In genomic region chr17:18944646-18945045, GRCh38 we compare ENCODE assay signal across 21 cellular contexts. TPM values are rescaled to one million over a fixed set of nuclear protein-coding genes. Genes with fewer than 3 reads are reported as not detected.
A peak's percentile ranks its signal among the peaks of the same experiment; 100 is the strongest.
DNase-seq lines count a peak whose midpoint lies in the region; ATAC-seq, FAIRE-seq and TF ChIP-seq lines count a peak whose summit lies in the region.
"Had no signal": no experiment of that assay in that cellular context is flagged by ENCODE, and none has a peak within 500 bp of the region (broad histone marks: within the 10 kb centered on the region; RNA-seq: fewer than 3 reads in every experiment).

No MANE protein-coding gene starts in this region.

- H3K4me3 ChIP-seq in A549 (no peak overlapping the region), OCI-LY1 (ENCODE audit: low read depth, low read length, poor library complexity, severe bottlenecking) (no peak overlapping the region)
- H3K4me3 ChIP-seq: SJCRH30 had no signal

- no peaks in the 10 kb centered on the region for H3K9me3 Mint-ChIP-seq in memory B cell
- no peaks in the 10 kb centered on the region for H3K9me3 Mint-ChIP-seq in progenitor cell of endocrine pancreas (ENCODE audit: low read depth)
- H3K9me3 Mint-ChIP-seq: CD8-positive, alpha-beta memory T cell; HFFc6 had no signal

- H3F3A ChIP-seq in OCI-LY1 (ENCODE audit: insufficient read depth, low read length), result no peaks in the 10 kb centered on the region

- H3K36me3 ChIP-seq in OCI-LY1 (ENCODE audit: insufficient read depth, low read length), result no peaks in the 10 kb centered on the region
- H3K36me3 ChIP-seq: BE2C, SJCRH30 had no signal

- H3K27me3 Mint-ChIP-seq in memory B cell (peaks cover 29% of the 10 kb centered on the region), progenitor cell of endocrine pancreas (peaks cover 7% of the 10 kb centered on the region)

- H3K36me3 Mint-ChIP-seq in memory B cell (no peaks in the 10 kb centered on the region), progenitor cell of endocrine pancreas (ENCODE audit: insufficient read depth) (no peaks in the 10 kb centered on the region)

- ATAC-seq in A549, result no peak
- peak; percentile 94 for ATAC-seq in memory B cell (ENCODE audit: low read depth)
- no peak for ATAC-seq in GM18505 (IDR thresholded peaks at IDR 0.05; ENCODE audit: unreplicated experiment)

- WGBS in A549 (ENCODE audit: missing lambda C conversion rate), result 60% methylated on average over 5 of the region's 5 CpGs

- no peaks in the 10 kb centered on the region for H3K9me2 ChIP-seq in OCI-LY1 (ENCODE audit: low read depth, low read length)

- H3K79me2 ChIP-seq in OCI-LY1 (ENCODE audit: insufficient read depth, low read length), result no peaks in the 10 kb centered on the region

- TF ChIP-seq POLR2A in A549 (IDR thresholded peaks at IDR 0.05; ENCODE audit: low read length), result no peak
- TF ChIP-seq POLR2A in GM12892 (IDR thresholded peaks at IDR 0.05; ENCODE audit: low read depth, low read length), result no peak
- no peak for TF ChIP-seq POLR2A in GM18505 (IDR thresholded peaks at IDR 0.05; ENCODE audit: borderline replicate concordance, extremely low read depth, insufficient read depth, insufficient read length)

- DNase-seq in A549 (ENCODE audit: low read depth in 1 of 2, low spot score in 1 of 2) (no peak), GM12892 (ENCODE audit: insufficient read length) (no peak), memory B cell (ENCODE audit: low spot score in 2 of 2) (no peak), progenitor cell of endocrine pancreas (ENCODE audit: low spot score, unreplicated experiment) (no peak), ecto neural progenitor cell (ENCODE audit: low spot score) (no peak)
- DNase-seq in activated CD4-positive, CD25-positive, alpha-beta regulatory T cell (lab: John Stamatoyannopoulos, UW), result no peak
- DNase-seq: 8988T; BE2C; CD8-positive, alpha-beta memory T cell; H7; HFFc6; IMR-90; Kasumi-1; MM.1S; NCI-H1105; NCI-H1694; NCI-H510A treated with DMSO at 0.1 percent for 48 hours; SJCRH30 had no signal

- H3K9ac ChIP-seq in OCI-LY1 (ENCODE audit: low read length), result no peak overlapping the region; the same call in 1 of the 2 replicates

- TF ChIP-seq EP300 in A549 (IDR thresholded peaks at IDR 0.05), result no peak

- CTCF ChIA-PET in A549 (lab: Yijun Ruan, JAX), result interaction anchor here (0.7 to 4.7 kb wide), 4 partner anchors 8 to 16 kb away, joined by 3 to 26 read pairs (median 3); no protein-coding TSS in a partner anchor

- H3K27me3 ChIP-seq in OCI-LY1 (ENCODE audit: insufficient read depth, low read length), result no peaks in the 10 kb centered on the region
- H3K27me3 ChIP-seq: BE2C, SJCRH30 had no signal

- H3K27ac ChIP-seq in A549, result no peak overlapping the region
- peak overlapping the region; percentile 36 for H3K27ac ChIP-seq in OCI-LY1 (ENCODE audit: low read depth, low read length, poor library complexity, severe bottlenecking)
- H3K27ac ChIP-seq: SJCRH30 had no signal

- H3K4me2 ChIP-seq in A549, result no peak overlapping the region
- H3K4me2 ChIP-seq in OCI-LY1 (ENCODE audit: low read length), result peak overlapping the region; percentile 23; the same call in 1 of the 2 replicates

- H3K4me1 ChIP-seq in A549 (0 out of 3 replicates have a peak, but pooled peaks cover 2% of the 10 kb centered on the region), OCI-LY1 (ENCODE audit: insufficient read depth, low read length, severe bottlenecking) (peaks cover 16% of the 10 kb centered on the region)
- H3K4me1 ChIP-seq: BE2C, SJCRH30 had no signal

- POLR2A ChIA-PET in A549 (lab: Yijun Ruan, JAX), result interaction anchor here (0.6 kb wide), 1 partner anchor 75 kb away, joined by 5 read pairs; no protein-coding TSS in a partner anchor

- FAIRE-seq in A549 (lab: Jason Lieb, UNC) (peak; percentile 94), GM12892 (lab: Jason Lieb, UNC) (peak; percentile 51)

- no peak for TF ChIP-seq RAD21 in A549 (conservative IDR thresholded peaks at IDR 0.05 in 1 of 2, IDR thresholded peaks at IDR 0.05 in 1 of 2)

- H3K4me3 Mint-ChIP-seq in memory B cell, result peak overlapping the region; percentile 4
- H3K4me3 Mint-ChIP-seq in progenitor cell of endocrine pancreas (ENCODE audit: low read depth), result no peak overlapping the region
- H3K4me3 Mint-ChIP-seq: CD8-positive, alpha-beta memory T cell; HFFc6 had no signal

- no peak for TF ChIP-seq CTCF in A549 (IDR thresholded peaks at IDR 0.05)
- TF ChIP-seq CTCF in OCI-LY1 (IDR thresholded peaks at IDR 0.05; ENCODE audit: low read length), result no peak
- TF ChIP-seq CTCF in progenitor cell of endocrine pancreas (IDR thresholded peaks at IDR 0.05; ENCODE audit: unreplicated experiment), result no peak

- H2AFZ ChIP-seq in OCI-LY1 (ENCODE audit: low read length), result no peak overlapping the region

- no peaks in the 10 kb centered on the region for H4K20me1 ChIP-seq in OCI-LY1 (ENCODE audit: insufficient read depth, low read length)

- peaks cover 9% of the 10 kb centered on the region for H3K4me1 Mint-ChIP-seq in memory B cell
- peaks cover 2% of the 10 kb centered on the region for H3K4me1 Mint-ChIP-seq in progenitor cell of endocrine pancreas (ENCODE audit: low read depth)
- H3K4me1 Mint-ChIP-seq: CD8-positive, alpha-beta memory T cell had no signal

- H3K27ac Mint-ChIP-seq in memory B cell (no peak overlapping the region), progenitor cell of endocrine pancreas (no peak overlapping the region)
- H3K27ac Mint-ChIP-seq: CD8-positive, alpha-beta memory T cell; HFFc6 had no signal

- H3K9me3 ChIP-seq in A549, result no peaks in the 10 kb centered on the region
- H3K9me3 ChIP-seq in OCI-LY1 (ENCODE audit: low read length), result no peaks in the 10 kb centered on the region
- H3K9me3 ChIP-seq: BE2C, SJCRH30 had no signal

TF ChIP-seq in A549, 52 proteins besides CTCF, POLR2A, EP300 and RAD21:
- TF ChIP-seq MAFK (IDR thresholded peaks at IDR 0.05; ENCODE audit: partially characterized antibody) (no peak), FOSL2 (IDR thresholded peaks at IDR 0.05) (no peak), FOSL2 (CRISPR knock-in tag; IDR thresholded peaks at IDR 0.05) (no peak), ELK1 (IDR thresholded peaks at IDR 0.05; ENCODE audit: low read depth, low read length) (no peak), EHF (CRISPR knock-in tag; IDR thresholded peaks at IDR 0.05) (no peak), CHD4 (IDR thresholded peaks at IDR 0.05; ENCODE audit: borderline replicate concordance) (no peak), ZNF302 (CRISPR knock-in tag; IDR thresholded peaks at IDR 0.05) (no peak), PBX3 (IDR thresholded peaks at IDR 0.05) (no peak)

RNA-seq across cellular contexts. Expression of gene SLC5A10, which starts 7.3 kb away (rescaled TPM):
- polyA plus RNA-seq in A549 (2011; rRNA removed) (0.26 and 0.28 TPM in 2 replicates), A549 (2017; fragmentation: RNase III; extraction: RNeasy Plus Mini Kit Qiagen cat#74134 plus additional on column Dnase treatment) (0.07 to 0.22 TPM (median 0.15 TPM) in 3 replicates)
- polyA plus RNA-seq in A549 (2012; cell fraction: cytosol; rRNA removed), result 0.07 and 0.19 TPM in 2 replicates
- 0.23 and 0.32 TPM in 2 replicates for polyA plus RNA-seq in A549 (2012; cell fraction: nucleus; rRNA removed)
- 0.15 and 0.54 TPM in 2 replicates for polyA minus RNA-seq in A549 (2011; rRNA and poly(A)+ RNA removed)
- polyA plus RNA-seq in GM12892 (2012; ENCODE audit: missing spikeins), result 0.95 TPM
- not detected in 2 replicates for total RNA-seq in progenitor cell of endocrine pancreas
- total RNA-seq: CD8-positive, alpha-beta memory T cell; H7; HFFc6; HT-29; IMR-90; SJCRH30 had no signal
- polyA plus RNA-seq: CD8-positive, alpha-beta memory T cell; IMR-90 had no signal

RNA-seq across cellular contexts. Expression of gene FAM83G, which starts 59.9 kb away (rescaled TPM):
- polyA plus RNA-seq in A549 (2011; rRNA removed) (11.0 and 12.8 TPM in 2 replicates), A549 (2017; fragmentation: RNase III; extraction: RNeasy Plus Mini Kit Qiagen cat#74134 plus additional on column Dnase treatment) (19.8 to 22.0 TPM (median 20.5 TPM) in 3 replicates)
- polyA plus RNA-seq in A549 (2012; cell fraction: cytosol; rRNA removed), result 11.1 and 15.8 TPM in 2 replicates
- 38.5 and 42.5 TPM in 2 replicates for polyA plus RNA-seq in A549 (2012; cell fraction: nucleus; rRNA removed)
- polyA minus RNA-seq in A549 (2011; rRNA and poly(A)+ RNA removed), result 18.1 and 22.7 TPM in 2 replicates
- polyA plus RNA-seq in GM12892 (2012; ENCODE audit: missing spikeins), result 3.2 TPM
- total RNA-seq in progenitor cell of endocrine pancreas, result 16.6 and 17.3 TPM in 2 replicates
